ENCODE assay signal across 13 cellular contexts in the genomic region with DNA sequence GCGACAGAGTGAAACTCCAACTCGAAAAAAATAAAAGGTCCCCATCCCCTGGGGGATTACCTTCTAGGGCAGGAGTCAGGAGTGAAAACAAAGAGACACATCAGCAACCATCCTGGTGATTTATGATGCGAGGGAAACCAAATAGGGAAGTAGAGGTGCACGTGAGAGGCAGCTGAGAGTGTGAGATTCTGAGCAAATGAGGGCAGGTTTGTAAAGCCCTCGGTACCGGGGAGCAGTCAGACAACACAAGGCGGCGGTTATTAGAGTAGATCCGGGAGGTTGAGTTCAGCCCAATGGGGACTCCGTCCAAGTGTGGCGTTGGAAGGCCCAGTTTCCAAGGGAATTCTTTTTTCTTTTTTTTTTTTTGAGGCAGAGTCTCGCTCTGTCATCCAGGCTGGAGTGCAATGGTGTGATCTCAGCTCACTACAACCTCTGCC. TPM values are rescaled to one million over a fixed set of nuclear protein-coding genes. Genes with fewer than 3 reads are reported as not detected.
DNase-seq lines count a peak whose midpoint lies in the region; ATAC-seq, FAIRE-seq and TF ChIP-seq lines count a peak whose summit lies in the region.
"Had no signal": no experiment of that assay in that cellular context is flagged by ENCODE, and none has a peak within 500 bp of the region (broad histone marks: within the 10 kb centered on the region; RNA-seq: fewer than 3 reads in every experiment).

No MANE protein-coding gene starts in this region.

- no peak overlapping the region for H3K4me2 ChIP-seq in K562 (ENCODE audit: insufficient read depth, low read length)

- no peak overlapping the region; a peak in 1 of 4 replicates for H3K9ac ChIP-seq in K562 (ENCODE audit: insufficient read depth in 1 of 2, low read depth in 2 of 2, low read length in 2 of 2)

- H3K9me1 ChIP-seq in K562 (ENCODE audit: control insufficient read depth, insufficient read depth, low read length): no peaks in the 10 kb centered on the region

- no peaks in the 10 kb centered on the region for H4K20me1 ChIP-seq in K562 (replicated peaks; ENCODE audit: control insufficient read depth, insufficient read depth, low read length)

- no peak for TF ChIP-seq POLR2A in K562 (conservative IDR thresholded peaks at IDR 0.05)

- no peaks in the 10 kb centered on the region for H3K27me3 ChIP-seq in K562 (ENCODE audit: control insufficient read depth in 2 of 2, insufficient read depth in 2 of 2, low read length in 2 of 2)
- H3K27me3 ChIP-seq: right atrium auricular region had no signal

- TF ChIP-seq EP300 in K562 (IDR thresholded peaks at IDR 0.05; ENCODE audit: low read length): 0 out of 2 replicates have a peak, but pooled peaks have one; percentile 22

- intact Hi-C loops in K562 (cut with micrococcal nuclease): no loop called here

- no peak overlapping the region; the same call in 1 of the 2 replicates for H2AFZ ChIP-seq in K562 (ENCODE audit: low read depth, low read length)

- POLR2A ChIA-PET in K562 (lab: Yijun Ruan, JAX): interaction anchor here (1.0 to 1.7 kb wide), 4 partner anchors 11 to 30 kb away, joined by 3 to 6 read pairs (median 4); no protein-coding TSS in a partner anchor

- H3K79me2 ChIP-seq in K562 (ENCODE audit: control insufficient read depth, insufficient read depth, low read length): no peaks in the 10 kb centered on the region

- H3K27ac ChIP-seq in K562 (ENCODE audit: extremely low read depth, low read depth, low read length): no peak overlapping the region
- H3K27ac ChIP-seq: right atrium auricular region had no signal

- CTCF ChIA-PET in K562 (lab: Yijun Ruan, JAX; ENCODE audit: low intra/inter-chr PET ratio): no interaction called here

- no peak for TF ChIP-seq CTCF in K562 (IDR thresholded peaks at IDR 0.05 in 2 of 3, conservative IDR thresholded peaks at IDR 0.05 in 1 of 3; ENCODE audit: insufficient read depth in 2 of 3, low read depth in 1 of 3, low read length in 3 of 3)

- 23% methylated on average over 12 of the region's 12 CpGs for WGBS in K562 (ENCODE audit: insufficient coverage, low coverage, missing lambda C conversion rate)

- H3K4me1 ChIP-seq in K562 (replicated peaks in 1 of 2; ENCODE audit: control insufficient read depth in 2 of 2, insufficient read depth in 2 of 2, low read length in 2 of 2): peaks cover 7 to 25% of the 10 kb centered on the region in 2 experiments; a peak in 4 of 5 replicates
- H3K4me1 ChIP-seq: right atrium auricular region had no signal

- FAIRE-seq in GM18507 (lab: Jason Lieb, UNC) (peak; percentile 76), K562 (lab: Jason Lieb, UNC) (peak; percentile 23)
- FAIRE-seq: TTC549 had no signal

- no peaks in the 10 kb centered on the region for H3K9me3 ChIP-seq in K562 (replicated peaks; ENCODE audit: control insufficient read depth, insufficient read depth, low read depth, low read length)
- H3K9me3 ChIP-seq: right atrium auricular region had no signal

- in situ Hi-C loops in K562 (cut with MboI): no loop called here
- in situ Hi-C loops in G401 (cut with HindIII; ENCODE audit: low sequenced_read_pairs): no loop called here

- H3K36me3 ChIP-seq in K562 (ENCODE audit: control insufficient read depth, insufficient read depth, low read length): no peaks in the 10 kb centered on the region

- ATAC-seq in K562: peak; percentile 23; the same call in 2 of the 3 replicates
- ATAC-seq in HG03565 (IDR thresholded peaks at IDR 0.05; ENCODE audit: unreplicated experiment): no peak

- no peak overlapping the region for H3K4me3 ChIP-seq in K562
- H3K4me3 ChIP-seq: right atrium auricular region had no signal

- no TSS peak for BruUV-seq in K562 (replicated peaks; lab: Mats Ljungman, UMichigan)

- DNase-seq in CD1c-positive myeloid dendritic cell (ENCODE audit: extremely low spot score) (peak; percentile 74), GM18507 (ENCODE audit: extremely low spot score, insufficient read length, low read depth) (no peak), NCI-H1436 treated with DMSO at 0.1 percent for 48 hours (lab: John Stamatoyannopoulos, UW) (peak; percentile 19), K562 (ENCODE audit: extremely low read depth in 1 of 4, low spot score in 3 of 4) (peak in 1 of 4 experiments; percentile 47), iPS-NIHi7 (ENCODE audit: extremely low spot score) (no peak), G401 (ENCODE audit: low spot score) (no peak), amniotic stem cell (lab: John Stamatoyannopoulos, UW) (no peak)
- DNase-seq: CD4-positive, alpha-beta T cell; HCEC 1CT; NCI-H2081 treated with DMSO at 0.1 percent for 48 hours had no signal

- no peak for TF ChIP-seq RAD21 in K562 (CRISPR knock-in tag; conservative IDR thresholded peaks at IDR 0.05 in 1 of 2, IDR thresholded peaks at IDR 0.05 in 1 of 2)

RNA-seq across cellular contexts. Expression of a gene that starts 7.4 kb away (rescaled TPM):
- total RNA-seq in K562 (2011; cell fraction: chromatin; rRNA removed; ENCODE audit: low replicate concordance): 16.9 and 36.5 TPM in 2 replicates
- 20.5 and 25.8 TPM in 2 replicates for total RNA-seq in K562 (2011; cell fraction: nucleolus; rRNA removed)
- total RNA-seq in K562 (2011; cell fraction: nucleoplasm; rRNA removed): 16.9 and 19.5 TPM in 2 replicates
- total RNA-seq in K562 (2014; rRNA removed) (5.9 and 10.2 TPM in 2 replicates), K562 (2014; rRNA removed; fragmentation: Illumina TruSeq; extraction: Trizol) (4.1 and 5.1 TPM in 2 replicates), K562 (2015; rRNA removed; fragmentation: Illumina TruSeq; extraction: Trizol) (9.5 and 10.1 TPM in 2 replicates), K562 (2021) (15.2 TPM in 2 replicates)
- polyA plus RNA-seq in K562 (2011; rRNA removed) (3.9 and 8.0 TPM in 2 replicates), K562 (2014; fragmentation: Illumina TruSeq; extraction: Trizol) (8.7 and 12.7 TPM in 2 replicates), K562 (2014; fragmentation: Nextera tagmentation; extraction: Ambion mirVana) (1 to 10 TPM; 1.4 to 2.8 TPM), K562 (2014; rRNA removed) (5.9 and 8.9 TPM in 2 replicates)
- polyA plus RNA-seq in K562 (2011; cell fraction: cytosol; rRNA removed): 9.1 and 13.1 TPM in 2 replicates
- 8.4 and 8.7 TPM in 2 replicates for polyA plus RNA-seq in K562 (2011; cell fraction: nucleus; rRNA removed)
- 15.4 and 16.8 TPM in 2 replicates for polyA plus RNA-seq in K562 (2012)
- 8.0 and 8.3 TPM in 2 replicates for polyA minus RNA-seq in K562 (2011; rRNA and poly(A)+ RNA removed)
- 8.3 and 9.9 TPM in 2 replicates for polyA minus RNA-seq in K562 (2011; cell fraction: cytosol; rRNA and poly(A)+ RNA removed)
- polyA minus RNA-seq in K562 (2011; cell fraction: nucleus; rRNA and poly(A)+ RNA removed): 6.9 and 11.7 TPM in 2 replicates
- 10.5 and 13.6 TPM in 2 replicates for total RNA-seq in G401 (2014; rRNA removed; shearing (Covaris generic))

RNA-seq across cellular contexts. Expression of a gene that starts 14.6 kb away (rescaled TPM):
- 3.1 and 9.9 TPM in 2 replicates for total RNA-seq in K562 (2011; cell fraction: chromatin; rRNA removed; ENCODE audit: low replicate concordance)
- total RNA-seq in K562 (2011; cell fraction: nucleolus; rRNA removed): 6.2 and 7.8 TPM in 2 replicates
- total RNA-seq in K562 (2011; cell fraction: nucleoplasm; rRNA removed): 3.5 and 5.4 TPM in 2 replicates
- total RNA-seq in K562 (2014; rRNA removed): 0.65 and 1.1 TPM in 2 replicates
- 0.64 and 0.65 TPM in 2 replicates for total RNA-seq in K562 (2014; rRNA removed; fragmentation: Illumina TruSeq; extraction: Trizol)
- 0.33 and 0.75 TPM in 2 replicates for total RNA-seq in K562 (2015; rRNA removed; fragmentation: Illumina TruSeq; extraction: Trizol)
- total RNA-seq in K562 (2021): 2.6 and 3.1 TPM in 2 replicates
- 1.2 and 1.8 TPM in 2 replicates for polyA plus RNA-seq in K562 (2011; rRNA removed)
- 2.0 and 4.5 TPM in 2 replicates for polyA plus RNA-seq in K562 (2011; cell fraction: cytosol; rRNA removed)
- 8.3 and 12.8 TPM in 2 replicates for polyA plus RNA-seq in K562 (2011; cell fraction: nucleus; rRNA removed)
- 1.1 and 4.0 TPM in 2 replicates for polyA plus RNA-seq in K562 (2012)
- 0.91 and 1.8 TPM in 2 replicates for polyA plus RNA-seq in K562 (2014; fragmentation: Illumina TruSeq; extraction: Trizol)
- polyA plus RNA-seq in K562 (2014; fragmentation: Nextera tagmentation; extraction: Ambion mirVana): under 1 TPM; 0.06 to 0.11 TPM
- 1.8 and 2.4 TPM in 2 replicates for polyA plus RNA-seq in K562 (2014; rRNA removed)
- polyA minus RNA-seq in K562 (2011; rRNA and poly(A)+ RNA removed): 0.63 and 0.88 TPM in 2 replicates
- 2.2 and 2.7 TPM in 2 replicates for polyA minus RNA-seq in K562 (2011; cell fraction: cytosol; rRNA and poly(A)+ RNA removed)
- polyA minus RNA-seq in K562 (2011; cell fraction: nucleus; rRNA and poly(A)+ RNA removed): 2.2 and 2.4 TPM in 2 replicates
- total RNA-seq in G401 (2014; rRNA removed; shearing (Covaris generic)): 11.0 and 25.5 TPM in 2 replicates

RNA-seq across cellular contexts. Expression of a gene that starts 29.1 kb away (rescaled TPM):
- 23.9 and 63.5 TPM in 2 replicates for total RNA-seq in K562 (2011; cell fraction: chromatin; rRNA removed; ENCODE audit: low replicate concordance)
- total RNA-seq in K562 (2011; cell fraction: nucleolus; rRNA removed): 83.5 and 103 TPM in 2 replicates
- 34.3 and 56.2 TPM in 2 replicates for total RNA-seq in K562 (2011; cell fraction: nucleoplasm; rRNA removed)
- total RNA-seq in K562 (2014; rRNA removed) (150 and 205 TPM in 2 replicates), K562 (2014; rRNA removed; fragmentation: Illumina TruSeq; extraction: Trizol) (21.5 and 31.6 TPM in 2 replicates), K562 (2015; rRNA removed; fragmentation: Illumina TruSeq; extraction: Trizol) (55.3 and 56.6 TPM in 2 replicates), K562 (2021) (94.3 and 95.0 TPM in 2 replicates)
- polyA plus RNA-seq in K562 (2011; rRNA removed) (45.0 and 55.6 TPM in 2 replicates), K562 (2014; fragmentation: Illumina TruSeq; extraction: Trizol) (31.0 and 40.2 TPM in 2 replicates), K562 (2014; fragmentation: Nextera tagmentation; extraction: Ambion mirVana) (1 to 10 TPM; 2.9 to 5.0 TPM), K562 (2014; rRNA removed) (167 and 175 TPM in 2 replicates)
- polyA plus RNA-seq in K562 (2011; cell fraction: cytosol; rRNA removed): 71.8 and 135 TPM in 2 replicates
- polyA plus RNA-seq in K562 (2011; cell fraction: nucleus; rRNA removed): 170 and 227 TPM in 2 replicates
- 54.2 and 75.4 TPM in 2 replicates for polyA plus RNA-seq in K562 (2012)
- 6.2 and 7.8 TPM in 2 replicates for polyA minus RNA-seq in K562 (2011; rRNA and poly(A)+ RNA removed)
- 10.3 and 17.4 TPM in 2 replicates for polyA minus RNA-seq in K562 (2011; cell fraction: cytosol; rRNA and poly(A)+ RNA removed)
- polyA minus RNA-seq in K562 (2011; cell fraction: nucleus; rRNA and poly(A)+ RNA removed): 41.6 and 46.9 TPM in 2 replicates
- total RNA-seq in G401 (2014; rRNA removed; shearing (Covaris generic)): 104 and 142 TPM in 2 replicates

RNA-seq across cellular contexts. Expression of a gene that starts 51.9 kb away (rescaled TPM):
- total RNA-seq in K562 (2011; cell fraction: chromatin; rRNA removed; ENCODE audit: low replicate concordance): 60.0 and 81.0 TPM in 2 replicates
- 77.1 and 90.4 TPM in 2 replicates for total RNA-seq in K562 (2011; cell fraction: nucleolus; rRNA removed)
- 68.9 and 75.0 TPM in 2 replicates for total RNA-seq in K562 (2011; cell fraction: nucleoplasm; rRNA removed)
- 131 and 132 TPM in 2 replicates for total RNA-seq in K562 (2014; rRNA removed)
- 168 and 185 TPM in 2 replicates for total RNA-seq in K562 (2014; rRNA removed; fragmentation: Illumina TruSeq; extraction: Trizol)
- 290 and 292 TPM in 2 replicates for total RNA-seq in K562 (2015; rRNA removed; fragmentation: Illumina TruSeq; extraction: Trizol)
- total RNA-seq in K562 (2021): 243 and 245 TPM in 2 replicates
- 54.0 and 56.7 TPM in 2 replicates for polyA plus RNA-seq in K562 (2011; rRNA removed)
- polyA plus RNA-seq in K562 (2011; cell fraction: cytosol; rRNA removed): 112 and 122 TPM in 2 replicates
- 68.8 and 82.6 TPM in 2 replicates for polyA plus RNA-seq in K562 (2011; cell fraction: nucleus; rRNA removed)
- polyA plus RNA-seq in K562 (2012): 165 and 353 TPM in 2 replicates
- polyA plus RNA-seq in K562 (2014; fragmentation: Illumina TruSeq; extraction: Trizol): 276 and 277 TPM in 2 replicates
- polyA plus RNA-seq in K562 (2014; fragmentation: Nextera tagmentation; extraction: Ambion mirVana): 10 to 100 TPM; 67.8 to 77.7 TPM
- 144 and 237 TPM in 2 replicates for polyA plus RNA-seq in K562 (2014; rRNA removed)
- 46.8 and 55.1 TPM in 2 replicates for polyA minus RNA-seq in K562 (2011; rRNA and poly(A)+ RNA removed)
- polyA minus RNA-seq in K562 (2011; cell fraction: cytosol; rRNA and poly(A)+ RNA removed): 131 and 146 TPM in 2 replicates
- polyA minus RNA-seq in K562 (2011; cell fraction: nucleus; rRNA and poly(A)+ RNA removed): 35.1 and 49.8 TPM in 2 replicates
- total RNA-seq in G401 (2014; rRNA removed; shearing (Covaris generic)): 199 and 235 TPM in 2 replicates

RNA-seq across cellular contexts. Expression of a gene that starts 55.4 kb away (rescaled TPM):
- 19.7 and 30.0 TPM in 2 replicates for total RNA-seq in K562 (2011; cell fraction: chromatin; rRNA removed; ENCODE audit: low replicate concordance)
- 16.8 and 17.0 TPM in 2 replicates for total RNA-seq in K562 (2011; cell fraction: nucleolus; rRNA removed)
- 19.6 and 20.1 TPM in 2 replicates for total RNA-seq in K562 (2011; cell fraction: nucleoplasm; rRNA removed)
- total RNA-seq in K562 (2014; rRNA removed) (11.2 and 15.3 TPM in 2 replicates), K562 (2014; rRNA removed; fragmentation: Illumina TruSeq; extraction: Trizol) (13.5 and 13.8 TPM in 2 replicates), K562 (2015; rRNA removed; fragmentation: Illumina TruSeq; extraction: Trizol) (15.9 and 16.4 TPM in 2 replicates), K562 (2021) (18.1 and 20.2 TPM in 2 replicates)
- polyA plus RNA-seq in K562 (2011; rRNA removed) (32.5 and 32.9 TPM in 2 replicates), K562 (2014; fragmentation: Illumina TruSeq; extraction: Trizol) (22.3 and 22.9 TPM in 2 replicates), K562 (2014; fragmentation: Nextera tagmentation; extraction: Ambion mirVana) (1 to 10 TPM; 1.7 to 2.3 TPM), K562 (2014; rRNA removed) (15.8 and 16.0 TPM in 2 replicates)
- 25.1 and 26.6 TPM in 2 replicates for polyA plus RNA-seq in K562 (2011; cell fraction: cytosol; rRNA removed)
- 21.0 and 22.5 TPM in 2 replicates for polyA plus RNA-seq in K562 (2011; cell fraction: nucleus; rRNA removed)
- polyA plus RNA-seq in K562 (2012): 14.4 and 17.7 TPM in 2 replicates
- polyA minus RNA-seq in K562 (2011; rRNA and poly(A)+ RNA removed): 19.9 and 22.9 TPM in 2 replicates
- polyA minus RNA-seq in K562 (2011; cell fraction: cytosol; rRNA and poly(A)+ RNA removed): 13.4 and 13.6 TPM in 2 replicates
- 4.6 and 5.8 TPM in 2 replicates for polyA minus RNA-seq in K562 (2011; cell fraction: nucleus; rRNA and poly(A)+ RNA removed)
- total RNA-seq in G401 (2014; rRNA removed; shearing (Covaris generic)): 26.8 and 27.8 TPM in 2 replicates

Comparison
In these comparisons a context has a peak if more than half of its experiments do, and no peak if none do; other contexts are left out.
1. DNase-seq: peak in CD1c-positive myeloid dendritic cell (single experiment) and NCI-H1436 treated with DMSO at 0.1 percent for 48 hours (single experiment); none in GM18507 (single experiment), iPS-NIHi7 (single experiment), G401 (single experiment) and amniotic stem cell (single experiment).